In genomic region chrX:119791437-119792231, GRCh38 we compare ENCODE assay signal across 1 cellular context.
A peak's percentile ranks its signal among the peaks of the same experiment; 100 is the strongest.
TF ChIP-seq lines count a peak whose summit lies in the region.

TSS of gene RPL39 (minus strand) at chrX:119791630. CDS start at chrX:119791576, 54 bp downstream.

TF ChIP-seq in HepG2, 621 proteins besides CTCF, POLR2A, EP300 and RAD21 (continued from another document and continues in another):
- TF ChIP-seq HINFP (CRISPR knock-in tag; IDR thresholded peaks at IDR 0.05; ENCODE audit: low read depth) (peak; percentile 9; the same call in 1 of the 2 replicates), GPBP1L1 (CRISPR knock-in tag; IDR thresholded peaks at IDR 0.05) (no peak), ZNF564 (CRISPR knock-in tag; IDR thresholded peaks at IDR 0.05) (no peak), FOSL2 (CRISPR knock-in tag; IDR thresholded peaks at IDR 0.05) (peak; percentile 2; the same call in 1 of the 2 replicates), ZNF790 (CRISPR knock-in tag; IDR thresholded peaks at IDR 0.05; ENCODE audit: borderline replicate concordance) (no peak), SAP130 (CRISPR knock-in tag; IDR thresholded peaks at IDR 0.05; ENCODE audit: low read depth) (peak; percentile 65; the same call in 1 of the 2 replicates), HMGXB4 (CRISPR knock-in tag; IDR thresholded peaks at IDR 0.05; ENCODE audit: borderline replicate concordance in 1 of 2, low read depth in 1 of 2) (peak; percentile 41 to 48; a peak in 3 of 4 replicates), CREM (IDR thresholded peaks at IDR 0.05) (peak; percentile 55), CREM (CRISPR knock-in tag; IDR thresholded peaks at IDR 0.05) (no peak), SKIL (CRISPR knock-in tag; IDR thresholded peaks at IDR 0.05; ENCODE audit: borderline replicate concordance) (no peak), ZNF383 (CRISPR knock-in tag; IDR thresholded peaks at IDR 0.05; ENCODE audit: borderline replicate concordance) (no peak), RBM39 (IDR thresholded peaks at IDR 0.05; ENCODE audit: low read depth, low read length, poor library complexity, severe bottlenecking) (peak; percentile 65), AGO1 (IDR thresholded peaks at IDR 0.05; ENCODE audit: low read depth, low read length, poor library complexity, severe bottlenecking) (no peak), DZIP1 (CRISPR knock-in tag; IDR thresholded peaks at IDR 0.05) (no peak), REPIN1 (CRISPR knock-in tag; IDR thresholded peaks at IDR 0.05; ENCODE audit: borderline replicate concordance, low read depth) (peak; percentile 69), ZC3H13 (CRISPR knock-in tag; IDR thresholded peaks at IDR 0.05) (no peak), THAP11 (CRISPR knock-in tag; IDR thresholded peaks at IDR 0.05) (peak; percentile 72; the same call in 1 of the 2 replicates), ZNF10 (CRISPR knock-in tag; IDR thresholded peaks at IDR 0.05; ENCODE audit: borderline replicate concordance, low read depth) (no peak), ZNF276 (CRISPR knock-in tag; IDR thresholded peaks at IDR 0.05; ENCODE audit: low read depth) (0 out of 2 replicates have a peak, but pooled peaks have one; percentile 23), CC2D1A (CRISPR knock-in tag; IDR thresholded peaks at IDR 0.05) (no peak), ZNF687 (CRISPR knock-in tag; IDR thresholded peaks at IDR 0.05) (peak; percentile 89), ZNF720 (CRISPR knock-in tag; IDR thresholded peaks at IDR 0.05) (no peak), BORCS8-MEF2B (CRISPR knock-in tag; IDR thresholded peaks at IDR 0.05) (peak; percentile 49; the same call in 1 of the 2 replicates), HDAC1 (CRISPR knock-in tag; IDR thresholded peaks at IDR 0.05) (peak; percentile 39), KDM4B (CRISPR knock-in tag; IDR thresholded peaks at IDR 0.05) (no peak), DRAP1 (CRISPR knock-in tag; IDR thresholded peaks at IDR 0.05) (peak; percentile 95), ZNF772 (CRISPR knock-in tag; IDR thresholded peaks at IDR 0.05) (no peak), DMAP1 (CRISPR knock-in tag; IDR thresholded peaks at IDR 0.05) (peak; percentile 81), LRRFIP1 (CRISPR knock-in tag; conservative IDR thresholded peaks at IDR 0.05) (no peak), ZNF138 (CRISPR knock-in tag; IDR thresholded peaks at IDR 0.05; ENCODE audit: low read depth) (no peak), MIXL1 (CRISPR knock-in tag; IDR thresholded peaks at IDR 0.05) (no peak), UBTF (CRISPR knock-in tag; IDR thresholded peaks at IDR 0.05) (peak; percentile 67), EED (CRISPR knock-in tag; IDR thresholded peaks at IDR 0.05) (no peak), YY1 (IDR thresholded peaks at IDR 0.05; ENCODE audit: insufficient read depth, insufficient replicate concordance, low read depth, low read length) (peak; percentile 71), ARID2 (CRISPR knock-in tag; IDR thresholded peaks at IDR 0.05; ENCODE audit: borderline replicate concordance) (0 out of 2 replicates have a peak, but pooled peaks have one; percentile 68), GABPB1 (CRISPR knock-in tag; IDR thresholded peaks at IDR 0.05) (peak; percentile 81)
